Comparison of ENCODE assay signal across 2 cellular contexts in the genomic region with DNA sequence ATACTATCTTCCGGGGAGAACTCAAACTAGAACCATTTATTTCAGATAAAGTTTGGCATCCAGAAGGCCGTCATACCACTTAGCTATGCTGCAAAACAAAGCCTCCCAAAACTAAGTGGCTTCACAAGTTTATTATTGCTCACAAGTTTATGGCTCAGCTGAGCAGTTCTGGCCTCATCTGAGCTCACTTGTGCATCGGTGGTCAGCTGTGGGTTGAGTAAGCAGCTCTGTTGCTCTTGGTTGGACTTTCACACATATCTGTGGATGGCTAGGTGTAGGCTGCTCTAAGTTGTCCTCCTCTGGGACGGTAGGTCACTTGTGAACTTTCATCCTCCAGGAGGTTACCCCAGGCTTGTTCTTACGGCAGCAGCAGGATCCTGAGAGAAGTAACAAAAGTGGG.
TF ChIP-seq lines count a peak whose summit lies in the region.

No MANE protein-coding gene starts in this region.

TF ChIP-seq in IMR-90, 13 proteins besides CTCF, POLR2A, EP300 and RAD21:
- TF ChIP-seq CEBPB (IDR thresholded peaks at IDR 0.05; ENCODE audit: low read depth, low read length) (no peak), FOS (IDR thresholded peaks at IDR 0.05; ENCODE audit: low read depth, low read length) (no peak), MAZ (IDR thresholded peaks at IDR 0.05; ENCODE audit: borderline replicate concordance, low read depth, low read length) (no peak), MXI1 (IDR thresholded peaks at IDR 0.05; ENCODE audit: borderline replicate concordance, low read depth, low read length) (no peak)

TF ChIP-seq in GM12878, 131 proteins besides CTCF, POLR2A, EP300 and RAD21:
- TF ChIP-seq RBBP5 (conservative IDR thresholded peaks at IDR 0.05) (no peak), BCL3 (IDR thresholded peaks at IDR 0.05; ENCODE audit: borderline replicate concordance, insufficient read depth, low read depth, low read length, poor library complexity, severe bottlenecking) (peak; percentile 30)
- TF ChIP-seq, protein P1, sequence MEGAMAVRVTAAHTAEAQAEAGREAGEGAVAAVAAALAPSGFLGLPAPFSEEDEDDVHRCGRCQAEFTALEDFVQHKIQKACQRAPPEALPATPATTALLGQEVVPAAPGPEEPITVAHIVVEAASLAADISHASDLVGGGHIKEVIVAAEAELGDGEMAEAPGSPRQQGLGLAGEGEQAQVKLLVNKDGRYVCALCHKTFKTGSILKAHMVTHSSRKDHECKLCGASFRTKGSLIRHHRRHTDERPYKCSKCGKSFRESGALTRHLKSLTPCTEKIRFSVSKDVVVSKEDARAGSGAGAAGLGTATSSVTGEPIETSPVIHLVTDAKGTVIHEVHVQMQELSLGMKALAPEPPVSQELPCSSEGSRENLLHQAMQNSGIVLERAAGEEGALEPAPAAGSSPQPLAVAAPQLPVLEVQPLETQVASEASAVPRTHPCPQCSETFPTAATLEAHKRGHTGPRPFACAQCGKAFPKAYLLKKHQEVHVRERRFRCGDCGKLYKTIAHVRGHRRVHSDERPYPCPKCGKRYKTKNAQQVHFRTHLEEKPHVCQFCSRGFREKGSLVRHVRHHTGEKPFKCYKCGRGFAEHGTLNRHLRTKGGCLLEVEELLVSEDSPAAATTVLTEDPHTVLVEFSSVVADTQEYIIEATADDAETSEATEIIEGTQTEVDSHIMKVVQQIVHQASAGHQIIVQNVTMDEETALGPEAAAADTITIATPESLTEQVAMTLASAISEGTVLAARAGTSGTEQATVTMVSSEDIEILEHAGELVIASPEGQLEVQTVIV (IDR thresholded peaks at IDR 0.05; ENCODE audit: borderline replicate concordance, partially characterized antibody) = no peak
